ENCODE assay signal across 9 cellular contexts in genomic region chr16:53945996-53946395, GRCh38.
DNase-seq lines count a peak whose midpoint lies in the region; ATAC-seq and TF ChIP-seq lines count a peak whose summit lies in the region.
"Had no signal": no experiment of that assay in that cellular context is flagged by ENCODE, and none has a peak within 500 bp of the region (broad histone marks: within the 10 kb centered on the region; RNA-seq: fewer than 3 reads in every experiment).

No MANE protein-coding gene starts in this region.

- no peaks in the 10 kb centered on the region for H4K20me1 ChIP-seq in OCI-LY7 (ENCODE audit: insufficient read depth, low read length)

- ATAC-seq in GM18505 (IDR thresholded peaks at IDR 0.05; ENCODE audit: unreplicated experiment): peak; percentile 50
- ATAC-seq in HG02884 (IDR thresholded peaks at IDR 0.05; ENCODE audit: unreplicated experiment): no peak
- ATAC-seq in HG03442 (IDR thresholded peaks at IDR 0.05; ENCODE audit: unreplicated experiment): no peak

- no peak overlapping the region for H2AFZ ChIP-seq in OCI-LY7 (ENCODE audit: low read length)

- intact Hi-C loops in OCI-LY7 (cut with micrococcal nuclease; ENCODE audit: unreplicated experiment): no loop called here
- intact Hi-C loops in activated T-helper 1 cell treated with anti-CD3 and anti-CD28 coated beads, Interleukin-12 subunit alpha, Interleukin-12 subunit beta, Interleukin-2, Interleukin-4 antibody, amounts not matched to agents 30 ng/mL and 10 ng/mL and 1 ng/mL, durations not matched to agents 14 hours and 24 hours and 36 hours (cut with micrococcal nuclease): loop anchor here (1.0 to 5.0 kb wide), 4 partner anchors 54 to 1311 kb away; no protein-coding TSS in a partner anchor

- H3K79me2 ChIP-seq in OCI-LY7 (ENCODE audit: insufficient read depth, low read depth, low read length): no peaks in the 10 kb centered on the region

- no TSS peak for BruUV-seq in OCI-LY7 (replicated peaks; lab: Mats Ljungman, UMichigan)

- no peaks in the 10 kb centered on the region for H3K9me3 Mint-ChIP-seq in activated T-helper 1 cell treated with anti-CD3 and anti-CD28 coated beads, Interleukin-12 subunit alpha, Interleukin-12 subunit beta, Interleukin-2, Interleukin-4 antibody, amounts not matched to agents 30 ng/mL and 10 ng/mL and 1 ng/mL, durations not matched to agents 14 hours and 24 hours and 36 hours

- POLR2A ChIA-PET in AG04449 (lab: Yijun Ruan, JAX): no interaction called here
- POLR2A ChIA-PET in OCI-LY7 (lab: Charles Lee): interaction anchor here (0.5 kb wide), 1 partner anchor 72 kb away, joined by 3 read pairs; no protein-coding TSS in a partner anchor

- no peak for DNase-seq in AG04449 (ENCODE audit: low read depth, low spot score)
- peak; percentile 10 for DNase-seq in OCI-LY7 (ENCODE audit: low spot score)
- DNase-seq in fibroblast of the aortic adventitia (ENCODE audit: low read depth): peak; percentile 77
- peak; percentile 40 for DNase-seq in pons (ENCODE audit: low spot score)
- no peak for DNase-seq in activated T-helper 1 cell treated with anti-CD3 and anti-CD28 coated beads, Interleukin-12 subunit alpha, Interleukin-12 subunit beta, Interleukin-2, Interleukin-4 antibody, amounts not matched to agents 30 ng/mL and 10 ng/mL and 1 ng/mL, durations not matched to agents 14 hours and 24 hours and 36 hours (ENCODE audit: low spot score)

- H3K4me2 ChIP-seq in OCI-LY7 (ENCODE audit: low read length): no peak overlapping the region

- H3K4me3 Mint-ChIP-seq in activated T-helper 1 cell treated with anti-CD3 and anti-CD28 coated beads, Interleukin-12 subunit alpha, Interleukin-12 subunit beta, Interleukin-2, Interleukin-4 antibody, amounts not matched to agents 30 ng/mL and 10 ng/mL and 1 ng/mL, durations not matched to agents 14 hours and 24 hours and 36 hours: no peak overlapping the region

- no peak for TF ChIP-seq POLR2A in GM18505 (IDR thresholded peaks at IDR 0.05; ENCODE audit: borderline replicate concordance, extremely low read depth, insufficient read depth, insufficient read length)

- no peaks in the 10 kb centered on the region for H3K9me2 ChIP-seq in OCI-LY7 (ENCODE audit: insufficient read depth, low read length)

- no peaks in the 10 kb centered on the region for H3K4me1 ChIP-seq in OCI-LY7 (ENCODE audit: insufficient read depth, low read length, poor library complexity, severe bottlenecking)

- TF ChIP-seq CTCF in AG04449 (IDR thresholded peaks at IDR 0.05; ENCODE audit: insufficient read depth, low read length, missing control alignments) (peak; percentile 54), OCI-LY7 (conservative IDR thresholded peaks at IDR 0.05; ENCODE audit: low read length) (peak; percentile 77), fibroblast of the aortic adventitia (IDR thresholded peaks at IDR 0.05; ENCODE audit: insufficient read depth, low read length) (peak; percentile 81)

- no peak overlapping the region for H3K27ac ChIP-seq in OCI-LY7 (ENCODE audit: low read depth, low read length, poor library complexity, severe bottlenecking)
- H3K27ac ChIP-seq: epithelial cell of prostate had no signal

- H3K27ac Mint-ChIP-seq in activated T-helper 1 cell treated with anti-CD3 and anti-CD28 coated beads, Interleukin-12 subunit alpha, Interleukin-12 subunit beta, Interleukin-2, Interleukin-4 antibody, amounts not matched to agents 30 ng/mL and 10 ng/mL and 1 ng/mL, durations not matched to agents 14 hours and 24 hours and 36 hours: no peak overlapping the region

- peaks cover 43% of the 10 kb centered on the region for H3K4me1 Mint-ChIP-seq in activated T-helper 1 cell treated with anti-CD3 and anti-CD28 coated beads, Interleukin-12 subunit alpha, Interleukin-12 subunit beta, Interleukin-2, Interleukin-4 antibody, amounts not matched to agents 30 ng/mL and 10 ng/mL and 1 ng/mL, durations not matched to agents 14 hours and 24 hours and 36 hours (ENCODE audit: low read depth)

- no peaks in the 10 kb centered on the region for H3K9me3 ChIP-seq in OCI-LY7 (ENCODE audit: low read length)

- H3K27me3 Mint-ChIP-seq in activated T-helper 1 cell treated with anti-CD3 and anti-CD28 coated beads, Interleukin-12 subunit alpha, Interleukin-12 subunit beta, Interleukin-2, Interleukin-4 antibody, amounts not matched to agents 30 ng/mL and 10 ng/mL and 1 ng/mL, durations not matched to agents 14 hours and 24 hours and 36 hours (ENCODE audit: insufficient read depth): no peaks in the 10 kb centered on the region

- peaks cover 5% of the 10 kb centered on the region for H3K36me3 Mint-ChIP-seq in activated T-helper 1 cell treated with anti-CD3 and anti-CD28 coated beads, Interleukin-12 subunit alpha, Interleukin-12 subunit beta, Interleukin-2, Interleukin-4 antibody, amounts not matched to agents 30 ng/mL and 10 ng/mL and 1 ng/mL, durations not matched to agents 14 hours and 24 hours and 36 hours (ENCODE audit: low read depth)

- CTCF ChIA-PET in AG04449 (lab: Yijun Ruan, JAX): interaction anchor here (0.6 to 4.7 kb wide), 3 partner anchors 14 to 972 kb away, joined by 3 to 35 read pairs (median 5); no protein-coding TSS in a partner anchor
- CTCF ChIA-PET in OCI-LY7 (lab: Charles Lee; ENCODE audit: unreplicated experiment): no interaction called here

- H3K36me3 ChIP-seq in OCI-LY7 (ENCODE audit: insufficient read depth, low read length): no peaks in the 10 kb centered on the region

- H3K4me3 ChIP-seq in AG04449 (ENCODE audit: low read depth, low read length) (no peak overlapping the region), OCI-LY7 (ENCODE audit: low read depth, low read length, poor library complexity, severe bottlenecking) (no peak overlapping the region), fibroblast of the aortic adventitia (ENCODE audit: low read depth, low read length) (no peak overlapping the region)

Comparison
In these comparisons a context has a peak if more than half of its experiments do, and no peak if none do; other contexts are left out.
1. DNase-seq: peak in OCI-LY7 (single experiment), fibroblast of the aortic adventitia (single experiment) and pons (single experiment); none in AG04449 (single experiment) and activated T-helper 1 cell treated with anti-CD3 and anti-CD28 coated beads, Interleukin-12 subunit alpha, Interleukin-12 subunit beta, Interleukin-2, Interleukin-4 antibody, amounts not matched to agents 30 ng/mL and 10 ng/mL and 1 ng/mL, durations not matched to agents 14 hours and 24 hours and 36 hours (single experiment).
2. Peak in every context shown above with its lines, with median percentiles within 50 percentile points of each other: CTCF ChIP-seq.